Comparison of ENCODE assay signal across 28 cellular contexts in genomic region chr3:149170672-149171071, GRCh38. TPM values are rescaled to one million over a fixed set of nuclear protein-coding genes. Genes with fewer than 3 reads are reported as not detected.
"Had no signal": no experiment of that assay in that cellular context is flagged by ENCODE, and none has a peak within 500 bp of the region (broad histone marks: within the 10 kb centered on the region; RNA-seq: fewer than 3 reads in every experiment).

No MANE protein-coding gene starts in this region.

- H3K27me3 ChIP-seq: brain microvascular endothelial cell, dorsolateral prefrontal cortex had no signal

- ATAC-seq: activated CD4-positive, CD25-positive, alpha-beta regulatory T cell treated with anti-CD3 and anti-CD28 coated beads, Interleukin-2, amount 50 U/mL, for 24 hours; activated CD8-positive, alpha-beta T cell treated with anti-CD3 and anti-CD28 coated beads for 36 hours; activated T-cell treated with anti-CD3 and anti-CD28 coated beads, Interleukin-2, amount 50 U/mL, for 4 hours; activated T-helper 17 cell treated with anti-CD3 and anti-CD28 coated beads, Interleukin-2, amount 50 U/mL, for 72 hours; esophagus mucosa had no signal

- H3K4me3 ChIP-seq: coronary artery, dorsolateral prefrontal cortex had no signal

- FAIRE-seq: astrocyte, bronchial epithelial cell had no signal

- H3K27ac ChIP-seq: brain microvascular endothelial cell, coronary artery, dorsolateral prefrontal cortex, WERI-Rb-1 had no signal

- DNase-seq: activated B cell treated with CpG ODN at 0.5 μM for 24 hours; activated CD4-positive, alpha-beta T cell treated with anti-CD3 and anti-CD28 coated beads for 48 hours; activated CD4-positive, alpha-beta T cell treated with anti-CD3 and anti-CD28 coated beads, Interleukin-2, amount 50 U/mL, for 1 hour; activated CD4-positive, alpha-beta T cell treated with anti-CD3 and anti-CD28 coated beads, Interleukin-2, amount 50 U/mL, for 48 hours; activated CD8-positive, alpha-beta memory T cell treated with anti-CD3 and anti-CD28 coated beads for 24 hours; activated CD8-positive, alpha-beta T cell treated with anti-CD3 and anti-CD28 coated beads for 36 hours; activated effector memory CD4-positive, alpha-beta T cell treated with Interleukin-2 at 50 U/mL for 16 hours; activated gamma-delta T cell treated with Interleukin-2 at 50 U/mL for 16 hours; activated naive CD4-positive, alpha-beta T cell treated with anti-CD3 and anti-CD28 coated beads, Interleukin-2, amount 50 U/mL, for 16 hours; activated naive CD4-positive, alpha-beta T cell treated with Interleukin-2 at 50 U/mL for 16 hours; activated T-cell treated with anti-CD3 and anti-CD28 coated beads, Interleukin-2, amount 50 U/mL, for 4 hours; amniotic stem cell; anterior cingulate cortex; brain microvascular endothelial cell; dorsolateral prefrontal cortex; effector memory CD4-positive, alpha-beta T cell; endodermal cell; foreskin melanocyte; head of caudate nucleus; T1000; WERI-Rb-1 had no signal

RNA-seq across cellular contexts. Expression of gene CP, which starts 51.0 kb away (rescaled TPM):
- total RNA-seq: activated B cell treated with CpG ODN at 0.5 μM for 24 hours; activated CD8-positive, alpha-beta T cell treated with anti-CD3 and anti-CD28 coated beads for 36 hours; activated T-helper 17 cell treated with anti-CD3 and anti-CD28 coated beads, Interleukin-2, amount 50 U/mL, for 72 hours; bronchial epithelial cell; epithelial cell of proximal tubule had no signal
